Comparison of ENCODE assay signal across 1 cellular context in genomic region chr4:86898562-86898961, GRCh38.
TF ChIP-seq lines count a peak whose summit lies in the region.

No MANE protein-coding gene starts in this region.

TF ChIP-seq in HCT116, 20 proteins besides CTCF, POLR2A, EP300 and RAD21 (continued from another document):
- no peak for TF ChIP-seq ZNF274 (IDR thresholded peaks at IDR 0.05; ENCODE audit: low read depth, low read length)
- TF ChIP-seq TCF7L2 (IDR thresholded peaks at IDR 0.05; ENCODE audit: borderline replicate concordance, extremely low read depth, insufficient read depth, insufficient read length) = no peak
- TF ChIP-seq CEBPB (IDR thresholded peaks at IDR 0.05; ENCODE audit: low read depth) = no peak
- TF ChIP-seq EZH2phosphoT487 (IDR thresholded peaks at IDR 0.05; ENCODE audit: borderline replicate concordance) = no peak
- no peak for TF ChIP-seq EZH2 (IDR thresholded peaks at IDR 0.05)
- TF ChIP-seq YY1 (IDR thresholded peaks at IDR 0.05; ENCODE audit: extremely low read depth, insufficient replicate concordance, low read depth, low read length) = no peak
- no peak for TF ChIP-seq SRF (IDR thresholded peaks at IDR 0.05; ENCODE audit: low read depth)
- no peak for TF ChIP-seq ELF1 (IDR thresholded peaks at IDR 0.05; ENCODE audit: borderline replicate concordance, low read depth)
